19 cellular contexts compared by ENCODE assay signal in the genomic region with DNA sequence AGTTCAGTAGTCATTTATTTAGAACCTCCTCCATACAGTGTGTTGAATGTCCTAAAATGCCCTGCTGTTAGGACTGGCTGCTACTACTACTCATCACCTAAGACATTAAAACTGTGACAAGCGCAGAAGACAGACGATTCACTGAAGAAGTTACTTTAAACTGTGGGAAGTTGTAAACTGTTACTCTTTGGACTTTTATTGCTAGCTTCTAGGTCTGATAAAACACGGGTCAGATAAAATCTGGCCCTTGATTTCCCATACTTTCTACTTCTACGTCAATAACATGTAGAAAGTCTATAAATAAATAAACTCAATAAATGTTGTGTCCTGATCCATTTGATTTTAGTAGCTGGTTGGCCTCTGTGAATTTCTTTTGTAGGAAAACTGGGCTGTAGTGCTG.
"Had no signal": no experiment of that assay in that cellular context is flagged by ENCODE, and none has a peak within 500 bp of the region (broad histone marks: within the 10 kb centered on the region; RNA-seq: fewer than 3 reads in every experiment).

No MANE protein-coding gene starts in this region.

- H3K4me3 Mint-ChIP-seq: central memory CD8-positive, alpha-beta T cell; immature natural killer cell; neural crest cell had no signal

- H3K4me1 ChIP-seq: gastrocnemius medialis, left ventricle myocardium inferior had no signal

- H3K27ac ChIP-seq: gastrocnemius medialis, left ventricle myocardium inferior, lower lobe of right lung, thoracic aorta had no signal

- H3K27me3 ChIP-seq: dorsolateral prefrontal cortex, gastrocnemius medialis, stomach had no signal

- H3K9me3 Mint-ChIP-seq: central memory CD8-positive, alpha-beta T cell; immature natural killer cell; neural crest cell had no signal

- ATAC-seq: gastrocnemius medialis; naive thymus-derived CD8-positive, alpha-beta T cell; sciatic nerve had no signal

- H3K9me3 ChIP-seq: gastrocnemius medialis, lower lobe of right lung, stomach, thoracic aorta had no signal

- H3K27me3 Mint-ChIP-seq: central memory CD8-positive, alpha-beta T cell; naive thymus-derived CD8-positive, alpha-beta T cell had no signal

- DNase-seq: cortex of kidney; dorsolateral prefrontal cortex; effector CD8-positive, alpha-beta T cell; gastrocnemius medialis; glutamatergic neuron; immature natural killer cell; left ventricle myocardium inferior; lower lobe of right lung; mesenchymal stem cell; naive thymus-derived CD8-positive, alpha-beta T cell; posterior cingulate gyrus; stimulated activated CD4-positive, alpha-beta T cell treated with anti-CD3 and anti-CD28 coated beads, Interleukin-2, amount 100 ng/mL, for 24 hours; stimulated activated CD4-positive, alpha-beta T cell treated with anti-CD3 and anti-CD28 coated beads, Interleukin-4, amount 100 ng/mL, for 4 hours; stimulated activated naive CD4-positive, alpha-beta T cell; stomach had no signal

- H3K4me3 ChIP-seq: dorsolateral prefrontal cortex, gastrocnemius medialis, left ventricle myocardium inferior, lower lobe of right lung, stomach, thoracic aorta had no signal
